1 cellular context compared by ENCODE assay signal in the genomic region with DNA sequence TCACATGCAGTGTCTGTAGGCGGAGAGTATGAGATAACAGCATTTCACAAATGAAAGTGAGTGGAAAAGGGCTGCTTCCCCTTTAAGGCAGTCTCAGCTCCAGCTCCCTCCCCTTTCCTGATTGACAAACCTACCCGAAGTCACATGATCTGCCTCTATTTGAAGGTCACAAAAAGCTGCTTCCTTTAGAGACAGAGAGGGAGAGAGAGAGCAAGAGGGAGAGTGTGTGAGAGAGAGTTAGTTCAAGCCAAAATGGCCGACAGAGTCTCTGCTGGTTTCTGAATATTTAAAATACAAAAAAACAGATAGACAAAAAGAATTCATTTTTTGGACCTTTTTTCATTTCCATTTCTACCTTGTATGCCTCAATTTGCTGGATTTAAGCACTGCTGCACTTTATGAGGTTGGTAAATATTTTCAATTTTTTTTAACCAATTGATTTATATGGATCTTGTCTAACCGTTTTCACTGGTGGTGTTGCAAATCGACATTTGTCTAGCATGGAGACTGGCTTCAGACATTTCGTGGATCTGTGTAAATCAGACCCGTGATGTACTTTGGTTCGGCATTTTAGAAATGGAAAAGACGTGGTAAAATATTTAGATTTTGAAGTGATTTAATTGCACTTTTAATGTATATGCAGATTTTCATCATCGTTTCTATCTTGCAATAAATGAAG.
TF ChIP-seq lines count a peak whose summit lies in the region.

A gene with protein sequence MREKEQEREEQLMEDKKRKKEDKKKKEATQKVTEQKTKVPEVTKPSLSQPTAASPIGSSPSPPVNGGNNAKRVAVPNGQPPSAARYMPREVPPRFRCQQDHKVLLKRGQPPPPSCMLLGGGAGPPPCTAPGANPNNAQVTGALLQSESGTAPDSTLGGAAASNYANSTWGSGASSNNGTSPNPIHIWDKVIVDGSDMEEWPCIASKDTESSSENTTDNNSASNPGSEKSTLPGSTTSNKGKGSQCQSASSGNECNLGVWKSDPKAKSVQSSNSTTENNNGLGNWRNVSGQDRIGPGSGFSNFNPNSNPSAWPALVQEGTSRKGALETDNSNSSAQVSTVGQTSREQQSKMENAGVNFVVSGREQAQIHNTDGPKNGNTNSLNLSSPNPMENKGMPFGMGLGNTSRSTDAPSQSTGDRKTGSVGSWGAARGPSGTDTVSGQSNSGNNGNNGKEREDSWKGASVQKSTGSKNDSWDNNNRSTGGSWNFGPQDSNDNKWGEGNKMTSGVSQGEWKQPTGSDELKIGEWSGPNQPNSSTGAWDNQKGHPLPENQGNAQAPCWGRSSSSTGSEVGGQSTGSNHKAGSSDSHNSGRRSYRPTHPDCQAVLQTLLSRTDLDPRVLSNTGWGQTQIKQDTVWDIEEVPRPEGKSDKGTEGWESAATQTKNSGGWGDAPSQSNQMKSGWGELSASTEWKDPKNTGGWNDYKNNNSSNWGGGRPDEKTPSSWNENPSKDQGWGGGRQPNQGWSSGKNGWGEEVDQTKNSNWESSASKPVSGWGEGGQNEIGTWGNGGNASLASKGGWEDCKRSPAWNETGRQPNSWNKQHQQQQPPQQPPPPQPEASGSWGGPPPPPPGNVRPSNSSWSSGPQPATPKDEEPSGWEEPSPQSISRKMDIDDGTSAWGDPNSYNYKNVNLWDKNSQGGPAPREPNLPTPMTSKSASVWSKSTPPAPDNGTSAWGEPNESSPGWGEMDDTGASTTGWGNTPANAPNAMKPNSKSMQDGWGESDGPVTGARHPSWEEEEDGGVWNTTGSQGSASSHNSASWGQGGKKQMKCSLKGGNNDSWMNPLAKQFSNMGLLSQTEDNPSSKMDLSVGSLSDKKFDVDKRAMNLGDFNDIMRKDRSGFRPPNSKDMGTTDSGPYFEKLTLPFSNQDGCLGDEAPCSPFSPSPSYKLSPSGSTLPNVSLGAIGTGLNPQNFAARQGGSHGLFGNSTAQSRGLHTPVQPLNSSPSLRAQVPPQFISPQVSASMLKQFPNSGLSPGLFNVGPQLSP (N-terminal part only) (plus strand): TSS at position 188 of the 679 bp plus-strand sequence. CDS start 211 bp downstream, at position 399.

TF ChIP-seq in HepG2, 621 proteins besides CTCF, POLR2A, EP300 and RAD21 (continued from another document and continues in another):
- TF ChIP-seq, protein P1, sequence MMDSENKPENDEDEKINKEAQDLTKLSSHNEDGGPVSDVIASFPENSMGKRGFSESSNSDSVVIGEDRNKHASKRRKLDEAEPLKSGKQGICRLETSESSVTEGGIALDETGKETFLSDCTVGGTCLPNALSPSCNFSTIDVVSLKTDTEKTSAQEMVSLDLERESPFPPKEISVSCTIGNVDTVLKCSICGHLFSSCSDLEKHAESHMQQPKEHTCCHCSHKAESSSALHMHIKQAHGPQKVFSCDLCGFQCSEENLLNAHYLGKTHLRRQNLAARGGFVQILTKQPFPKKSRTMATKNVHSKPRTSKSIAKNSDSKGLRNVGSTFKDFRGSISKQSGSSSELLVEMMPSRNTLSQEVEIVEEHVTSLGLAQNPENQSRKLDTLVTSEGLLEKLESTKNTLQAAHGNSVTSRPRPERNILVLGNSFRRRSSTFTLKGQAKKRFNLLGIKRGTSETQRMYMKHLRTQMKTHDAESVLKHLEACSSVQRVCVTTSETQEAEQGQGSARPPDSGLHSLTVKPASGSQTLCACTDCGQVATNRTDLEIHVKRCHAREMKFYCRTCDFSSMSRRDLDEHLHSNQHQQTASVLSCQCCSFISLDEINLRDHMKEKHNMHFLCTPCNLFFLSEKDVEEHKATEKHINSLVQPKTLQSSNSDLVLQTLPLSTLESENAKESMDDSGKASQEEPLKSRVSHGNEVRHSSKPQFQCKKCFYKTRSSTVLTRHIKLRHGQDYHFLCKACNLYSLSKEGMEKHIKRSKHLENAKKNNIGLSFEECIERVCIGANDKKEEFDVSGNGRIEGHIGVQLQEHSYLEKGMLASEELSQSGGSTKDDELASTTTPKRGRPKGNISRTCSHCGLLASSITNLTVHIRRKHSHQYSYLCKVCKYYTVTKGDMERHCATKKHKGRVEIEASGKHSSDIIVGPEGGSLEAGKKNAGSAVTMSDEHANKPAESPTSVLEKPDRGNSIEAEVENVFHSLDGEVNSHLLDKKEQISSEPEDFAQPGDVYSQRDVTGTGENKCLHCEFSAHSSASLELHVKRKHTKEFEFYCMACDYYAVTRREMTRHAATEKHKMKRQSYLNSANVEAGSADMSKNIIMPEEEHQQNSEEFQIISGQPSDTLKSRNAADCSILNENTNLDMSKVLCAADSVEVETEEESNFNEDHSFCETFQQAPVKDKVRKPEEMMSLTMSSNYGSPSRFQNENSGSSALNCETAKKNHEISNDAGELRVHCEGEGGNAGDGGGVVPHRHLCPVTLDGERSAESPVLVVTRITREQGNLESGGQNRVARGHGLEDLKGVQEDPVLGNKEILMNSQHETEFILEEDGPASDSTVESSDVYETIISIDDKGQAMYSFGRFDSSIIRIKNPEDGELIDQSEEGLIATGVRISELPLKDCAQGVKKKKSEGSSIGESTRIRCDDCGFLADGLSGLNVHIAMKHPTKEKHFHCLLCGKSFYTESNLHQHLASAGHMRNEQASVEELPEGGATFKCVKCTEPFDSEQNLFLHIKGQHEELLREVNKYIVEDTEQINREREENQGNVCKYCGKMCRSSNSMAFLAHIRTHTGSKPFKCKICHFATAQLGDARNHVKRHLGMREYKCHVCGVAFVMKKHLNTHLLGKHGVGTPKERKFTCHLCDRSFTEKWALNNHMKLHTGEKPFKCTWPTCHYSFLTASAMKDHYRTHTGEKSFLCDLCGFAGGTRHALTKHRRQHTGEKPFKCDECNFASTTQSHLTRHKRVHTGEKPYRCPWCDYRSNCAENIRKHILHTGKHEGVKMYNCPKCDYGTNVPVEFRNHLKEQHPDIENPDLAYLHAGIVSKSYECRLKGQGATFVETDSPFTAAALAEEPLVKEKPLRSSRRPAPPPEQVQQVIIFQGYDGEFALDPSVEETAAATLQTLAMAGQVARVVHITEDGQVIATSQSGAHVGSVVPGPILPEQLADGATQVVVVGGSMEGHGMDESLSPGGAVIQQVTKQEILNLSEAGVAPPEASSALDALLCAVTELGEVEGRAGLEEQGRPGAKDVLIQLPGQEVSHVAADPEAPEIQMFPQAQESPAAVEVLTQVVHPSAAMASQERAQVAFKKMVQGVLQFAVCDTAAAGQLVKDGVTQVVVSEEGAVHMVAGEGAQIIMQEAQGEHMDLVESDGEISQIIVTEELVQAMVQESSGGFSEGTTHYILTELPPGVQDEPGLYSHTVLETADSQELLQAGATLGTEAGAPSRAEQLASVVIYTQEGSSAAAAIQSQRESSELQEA (CRISPR knock-in tag; IDR thresholded peaks at IDR 0.05; ENCODE audit: not compliant biosample characterization), result no peak
- no peak for TF ChIP-seq IKZF4 (CRISPR knock-in tag; IDR thresholded peaks at IDR 0.05; ENCODE audit: borderline replicate concordance, low read depth, not compliant biosample characterization)
- TF ChIP-seq ZNF564 (CRISPR knock-in tag; IDR thresholded peaks at IDR 0.05), result no peak
- peak; percentile 74; the same call in 1 of the 2 replicates for TF ChIP-seq KDM5A (IDR thresholded peaks at IDR 0.05; ENCODE audit: borderline replicate concordance, low read length)
- no peak for TF ChIP-seq NFYB (CRISPR knock-in tag; IDR thresholded peaks at IDR 0.05)
- TF ChIP-seq ZNF431 (CRISPR knock-in tag; IDR thresholded peaks at IDR 0.05; ENCODE audit: borderline replicate concordance, low read depth), result no peak
- TF ChIP-seq GTF3A (CRISPR knock-in tag; conservative IDR thresholded peaks at IDR 0.05), result no peak
- TF ChIP-seq KDM4B (CRISPR knock-in tag; IDR thresholded peaks at IDR 0.05), result peak; percentile 69; the same call in 1 of the 2 replicates
- TF ChIP-seq, protein P2, sequence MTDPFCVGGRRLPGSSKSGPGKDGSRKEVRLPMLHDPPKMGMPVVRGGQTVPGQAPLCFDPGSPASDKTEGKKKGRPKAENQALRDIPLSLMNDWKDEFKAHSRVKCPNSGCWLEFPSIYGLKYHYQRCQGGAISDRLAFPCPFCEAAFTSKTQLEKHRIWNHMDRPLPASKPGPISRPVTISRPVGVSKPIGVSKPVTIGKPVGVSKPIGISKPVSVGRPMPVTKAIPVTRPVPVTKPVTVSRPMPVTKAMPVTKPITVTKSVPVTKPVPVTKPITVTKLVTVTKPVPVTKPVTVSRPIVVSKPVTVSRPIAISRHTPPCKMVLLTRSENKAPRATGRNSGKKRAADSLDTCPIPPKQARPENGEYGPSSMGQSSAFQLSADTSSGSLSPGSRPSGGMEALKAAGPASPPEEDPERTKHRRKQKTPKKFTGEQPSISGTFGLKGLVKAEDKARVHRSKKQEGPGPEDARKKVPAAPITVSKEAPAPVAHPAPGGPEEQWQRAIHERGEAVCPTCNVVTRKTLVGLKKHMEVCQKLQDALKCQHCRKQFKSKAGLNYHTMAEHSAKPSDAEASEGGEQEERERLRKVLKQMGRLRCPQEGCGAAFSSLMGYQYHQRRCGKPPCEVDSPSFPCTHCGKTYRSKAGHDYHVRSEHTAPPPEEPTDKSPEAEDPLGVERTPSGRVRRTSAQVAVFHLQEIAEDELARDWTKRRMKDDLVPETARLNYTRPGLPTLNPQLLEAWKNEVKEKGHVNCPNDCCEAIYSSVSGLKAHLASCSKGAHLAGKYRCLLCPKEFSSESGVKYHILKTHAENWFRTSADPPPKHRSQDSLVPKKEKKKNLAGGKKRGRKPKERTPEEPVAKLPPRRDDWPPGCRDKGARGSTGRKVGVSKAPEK (CRISPR knock-in tag; IDR thresholded peaks at IDR 0.05; ENCODE audit: borderline replicate concordance), result no peak
- TF ChIP-seq BCL6 (CRISPR knock-in tag; IDR thresholded peaks at IDR 0.05), result peak; percentile 27; the same call in 1 of the 2 replicates
- no peak for TF ChIP-seq TEAD2 (CRISPR knock-in tag; IDR thresholded peaks at IDR 0.05)
- no peak for TF ChIP-seq ADNP (CRISPR knock-in tag; IDR thresholded peaks at IDR 0.05)
- TF ChIP-seq, protein P3, sequence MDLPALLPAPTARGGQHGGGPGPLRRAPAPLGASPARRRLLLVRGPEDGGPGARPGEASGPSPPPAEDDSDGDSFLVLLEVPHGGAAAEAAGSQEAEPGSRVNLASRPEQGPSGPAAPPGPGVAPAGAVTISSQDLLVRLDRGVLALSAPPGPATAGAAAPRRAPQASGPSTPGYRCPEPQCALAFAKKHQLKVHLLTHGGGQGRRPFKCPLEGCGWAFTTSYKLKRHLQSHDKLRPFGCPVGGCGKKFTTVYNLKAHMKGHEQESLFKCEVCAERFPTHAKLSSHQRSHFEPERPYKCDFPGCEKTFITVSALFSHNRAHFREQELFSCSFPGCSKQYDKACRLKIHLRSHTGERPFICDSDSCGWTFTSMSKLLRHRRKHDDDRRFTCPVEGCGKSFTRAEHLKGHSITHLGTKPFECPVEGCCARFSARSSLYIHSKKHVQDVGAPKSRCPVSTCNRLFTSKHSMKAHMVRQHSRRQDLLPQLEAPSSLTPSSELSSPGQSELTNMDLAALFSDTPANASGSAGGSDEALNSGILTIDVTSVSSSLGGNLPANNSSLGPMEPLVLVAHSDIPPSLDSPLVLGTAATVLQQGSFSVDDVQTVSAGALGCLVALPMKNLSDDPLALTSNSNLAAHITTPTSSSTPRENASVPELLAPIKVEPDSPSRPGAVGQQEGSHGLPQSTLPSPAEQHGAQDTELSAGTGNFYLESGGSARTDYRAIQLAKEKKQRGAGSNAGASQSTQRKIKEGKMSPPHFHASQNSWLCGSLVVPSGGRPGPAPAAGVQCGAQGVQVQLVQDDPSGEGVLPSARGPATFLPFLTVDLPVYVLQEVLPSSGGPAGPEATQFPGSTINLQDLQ (CRISPR knock-in tag; IDR thresholded peaks at IDR 0.05), result no peak
- peak; percentile 82; the same call in 1 of the 2 replicates for TF ChIP-seq KLF6 (CRISPR knock-in tag; IDR thresholded peaks at IDR 0.05)
- TF ChIP-seq PTBP1 (IDR thresholded peaks at IDR 0.05; ENCODE audit: low read depth, low read length, poor library complexity, severe bottlenecking), result no peak
- no peak for TF ChIP-seq ZNF766 (CRISPR knock-in tag; IDR thresholded peaks at IDR 0.05; ENCODE audit: borderline replicate concordance)
- TF ChIP-seq HNRNPK (IDR thresholded peaks at IDR 0.05; ENCODE audit: low read depth, low read length, poor library complexity, severe bottlenecking), result no peak
- TF ChIP-seq FOXA3 (CRISPR knock-in tag; IDR thresholded peaks at IDR 0.05), result peak; percentile 54; the same call in 1 of the 2 replicates
- TF ChIP-seq ZNF235 (CRISPR knock-in tag; IDR thresholded peaks at IDR 0.05; ENCODE audit: borderline replicate concordance), result no peak
- no peak for TF ChIP-seq ZNF234 (CRISPR knock-in tag; conservative IDR thresholded peaks at IDR 0.05)
- TF ChIP-seq KLF9 (CRISPR knock-in tag; IDR thresholded peaks at IDR 0.05; ENCODE audit: low read depth), result no peak
- TF ChIP-seq TEAD3 (CRISPR knock-in tag; optimal IDR thresholded peaks at IDR 0.05; ENCODE audit: borderline replicate concordance), result peak; percentile 9
- TF ChIP-seq HDAC1 (CRISPR knock-in tag; IDR thresholded peaks at IDR 0.05), result peak; percentile 61; the same call in 1 of the 2 replicates
- TF ChIP-seq, protein P4, sequence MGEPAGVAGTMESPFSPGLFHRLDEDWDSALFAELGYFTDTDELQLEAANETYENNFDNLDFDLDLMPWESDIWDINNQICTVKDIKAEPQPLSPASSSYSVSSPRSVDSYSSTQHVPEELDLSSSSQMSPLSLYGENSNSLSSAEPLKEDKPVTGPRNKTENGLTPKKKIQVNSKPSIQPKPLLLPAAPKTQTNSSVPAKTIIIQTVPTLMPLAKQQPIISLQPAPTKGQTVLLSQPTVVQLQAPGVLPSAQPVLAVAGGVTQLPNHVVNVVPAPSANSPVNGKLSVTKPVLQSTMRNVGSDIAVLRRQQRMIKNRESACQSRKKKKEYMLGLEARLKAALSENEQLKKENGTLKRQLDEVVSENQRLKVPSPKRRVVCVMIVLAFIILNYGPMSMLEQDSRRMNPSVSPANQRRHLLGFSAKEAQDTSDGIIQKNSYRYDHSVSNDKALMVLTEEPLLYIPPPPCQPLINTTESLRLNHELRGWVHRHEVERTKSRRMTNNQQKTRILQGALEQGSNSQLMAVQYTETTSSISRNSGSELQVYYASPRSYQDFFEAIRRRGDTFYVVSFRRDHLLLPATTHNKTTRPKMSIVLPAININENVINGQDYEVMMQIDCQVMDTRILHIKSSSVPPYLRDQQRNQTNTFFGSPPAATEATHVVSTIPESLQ (CRISPR knock-in tag; conservative IDR thresholded peaks at IDR 0.05), result no peak
- no peak for TF ChIP-seq ZNF44 (CRISPR knock-in tag; IDR thresholded peaks at IDR 0.05)
- TF ChIP-seq MEIS1 (CRISPR knock-in tag; IDR thresholded peaks at IDR 0.05; ENCODE audit: borderline replicate concordance), result no peak
- TF ChIP-seq ZNF547 (CRISPR knock-in tag; IDR thresholded peaks at IDR 0.05), result no peak
- TF ChIP-seq HCFC1 (IDR thresholded peaks at IDR 0.05; ENCODE audit: low read depth, low read length), result no peak
- TF ChIP-seq ZNF792 (CRISPR knock-in tag; IDR thresholded peaks at IDR 0.05), result peak; percentile 67; the same call in 1 of the 2 replicates
- 0 out of 2 replicates have a peak, but pooled peaks have one; percentile 33 for TF ChIP-seq MAZ (IDR thresholded peaks at IDR 0.05; ENCODE audit: borderline replicate concordance, low read depth, low read length)
- peak; percentile 64; the same call in 1 of the 2 replicates for TF ChIP-seq MAZ (CRISPR knock-in tag; IDR thresholded peaks at IDR 0.05; ENCODE audit: low read depth)
- TF ChIP-seq MBD4 (IDR thresholded peaks at IDR 0.05; ENCODE audit: borderline replicate concordance, low read length), result no peak
- TF ChIP-seq, protein P5, sequence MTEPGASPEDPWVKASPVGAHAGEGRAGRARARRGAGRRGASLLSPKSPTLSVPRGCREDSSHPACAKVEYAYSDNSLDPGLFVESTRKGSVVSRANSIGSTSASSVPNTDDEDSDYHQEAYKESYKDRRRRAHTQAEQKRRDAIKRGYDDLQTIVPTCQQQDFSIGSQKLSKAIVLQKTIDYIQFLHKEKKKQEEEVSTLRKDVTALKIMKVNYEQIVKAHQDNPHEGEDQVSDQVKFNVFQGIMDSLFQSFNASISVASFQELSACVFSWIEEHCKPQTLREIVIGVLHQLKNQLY (CRISPR knock-in tag; IDR thresholded peaks at IDR 0.05), result 0 out of 2 replicates have a peak, but pooled peaks have one; percentile 14
- TF ChIP-seq ZNF607 (CRISPR knock-in tag; IDR thresholded peaks at IDR 0.05; ENCODE audit: borderline replicate concordance), result no peak
- peak; percentile 55; the same call in 1 of the 2 replicates for TF ChIP-seq YEATS4 (CRISPR knock-in tag; IDR thresholded peaks at IDR 0.05; ENCODE audit: borderline replicate concordance)
- no peak for TF ChIP-seq EED (CRISPR knock-in tag; IDR thresholded peaks at IDR 0.05)
